ENCODE assay signal across 1 cellular context in the genomic region with DNA sequence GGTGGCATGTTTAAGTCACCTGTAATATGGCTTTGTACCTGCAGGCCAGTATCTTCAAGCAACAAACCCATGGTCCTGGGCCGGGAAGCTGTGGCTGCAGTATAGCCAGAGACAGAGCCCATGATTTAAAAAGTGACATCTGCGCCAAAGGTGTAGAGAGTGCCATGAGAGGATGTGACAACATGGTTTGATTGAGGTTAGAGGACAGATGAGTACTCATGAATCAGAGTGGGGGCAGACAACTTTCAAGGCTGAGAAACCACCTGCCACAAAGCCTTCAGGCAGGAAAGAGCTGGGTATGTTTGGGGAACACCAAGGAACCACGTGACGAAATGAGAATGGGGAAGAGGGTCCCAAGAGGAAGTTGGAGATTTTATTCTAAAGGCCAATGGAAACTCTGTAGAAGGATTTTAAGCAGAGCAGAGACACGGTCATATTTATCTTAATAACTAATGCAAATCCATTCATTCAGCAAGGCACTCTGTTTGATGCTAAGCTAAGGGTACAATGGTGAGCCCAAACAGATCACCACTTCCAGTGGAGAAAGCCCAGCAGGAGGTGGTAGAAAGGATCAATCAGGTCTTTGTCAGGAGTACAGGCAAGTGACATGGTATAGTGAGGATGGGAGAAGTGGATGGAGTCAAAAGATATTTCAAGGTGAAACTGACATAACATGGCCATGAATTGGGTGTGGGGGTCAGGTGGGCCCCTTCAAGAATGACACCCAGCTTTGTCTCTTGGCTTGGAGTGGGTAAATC.
TF ChIP-seq lines count a peak whose summit lies in the region.

No MANE protein-coding gene starts in this region.

TF ChIP-seq in SK-N-SH, 30 proteins besides CTCF, POLR2A, EP300 and RAD21 (continued from another document):
- TF ChIP-seq, protein P1, sequence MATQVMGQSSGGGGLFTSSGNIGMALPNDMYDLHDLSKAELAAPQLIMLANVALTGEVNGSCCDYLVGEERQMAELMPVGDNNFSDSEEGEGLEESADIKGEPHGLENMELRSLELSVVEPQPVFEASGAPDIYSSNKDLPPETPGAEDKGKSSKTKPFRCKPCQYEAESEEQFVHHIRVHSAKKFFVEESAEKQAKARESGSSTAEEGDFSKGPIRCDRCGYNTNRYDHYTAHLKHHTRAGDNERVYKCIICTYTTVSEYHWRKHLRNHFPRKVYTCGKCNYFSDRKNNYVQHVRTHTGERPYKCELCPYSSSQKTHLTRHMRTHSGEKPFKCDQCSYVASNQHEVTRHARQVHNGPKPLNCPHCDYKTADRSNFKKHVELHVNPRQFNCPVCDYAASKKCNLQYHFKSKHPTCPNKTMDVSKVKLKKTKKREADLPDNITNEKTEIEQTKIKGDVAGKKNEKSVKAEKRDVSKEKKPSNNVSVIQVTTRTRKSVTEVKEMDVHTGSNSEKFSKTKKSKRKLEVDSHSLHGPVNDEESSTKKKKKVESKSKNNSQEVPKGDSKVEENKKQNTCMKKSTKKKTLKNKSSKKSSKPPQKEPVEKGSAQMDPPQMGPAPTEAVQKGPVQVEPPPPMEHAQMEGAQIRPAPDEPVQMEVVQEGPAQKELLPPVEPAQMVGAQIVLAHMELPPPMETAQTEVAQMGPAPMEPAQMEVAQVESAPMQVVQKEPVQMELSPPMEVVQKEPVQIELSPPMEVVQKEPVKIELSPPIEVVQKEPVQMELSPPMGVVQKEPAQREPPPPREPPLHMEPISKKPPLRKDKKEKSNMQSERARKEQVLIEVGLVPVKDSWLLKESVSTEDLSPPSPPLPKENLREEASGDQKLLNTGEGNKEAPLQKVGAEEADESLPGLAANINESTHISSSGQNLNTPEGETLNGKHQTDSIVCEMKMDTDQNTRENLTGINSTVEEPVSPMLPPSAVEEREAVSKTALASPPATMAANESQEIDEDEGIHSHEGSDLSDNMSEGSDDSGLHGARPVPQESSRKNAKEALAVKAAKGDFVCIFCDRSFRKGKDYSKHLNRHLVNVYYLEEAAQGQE (IDR thresholded peaks at IDR 0.05; ENCODE audit: low read depth, low read length) = no peak
- TF ChIP-seq SIN3A (IDR thresholded peaks at IDR 0.05; ENCODE audit: borderline replicate concordance, low read depth, low read length) (no peak), RCOR1 (IDR thresholded peaks at IDR 0.05; ENCODE audit: low read length) (no peak)
TF ChIP-seq in SK-N-SH: peak in this region for 0.
